Comparison of ENCODE assay signal across 29 cellular contexts in genomic region chr3:130648293-130648692, GRCh38.
A peak's percentile ranks its signal among the peaks of the same experiment; 100 is the strongest.
DNase-seq lines count a peak whose midpoint lies in the region; ATAC-seq, FAIRE-seq and TF ChIP-seq lines count a peak whose summit lies in the region.
"Had no signal": no experiment of that assay in that cellular context is flagged by ENCODE, and none has a peak within 500 bp of the region (broad histone marks: within the 10 kb centered on the region; RNA-seq: fewer than 3 reads in every experiment).

No MANE protein-coding gene starts in this region.

- H3K4me3 ChIP-seq in esophagus muscularis mucosa (no peak overlapping the region), small intestine (ENCODE audit: low read depth in 1 of 2, low read length in 2 of 2) (no peak overlapping the region)
- H3K4me3 ChIP-seq: BLaER1, GM12878 had no signal

- H3K9me3 ChIP-seq in esophagus muscularis mucosa (no peaks in the 10 kb centered on the region), small intestine (ENCODE audit: control insufficient read depth, low read depth) (no peaks in the 10 kb centered on the region)
- H3K9me3 ChIP-seq: BE2C, BLaER1 had no signal

- H3K27me3 ChIP-seq in esophagus muscularis mucosa = no peaks in the 10 kb centered on the region
- H3K27me3 ChIP-seq in small intestine (ENCODE audit: control insufficient read depth in 2 of 2, insufficient read depth in 2 of 2, low read length in 2 of 2) = no peaks in the 10 kb centered on the region
- H3K27me3 ChIP-seq: BE2C, BLaER1 had no signal

- CTCF ChIA-PET in activated CD8-positive, alpha-beta memory T cell treated with anti-CD3 and anti-CD28 coated beads, Interleukin-2, amount 10 ng/mL, durations not matched to agents 7 days and 5 days (lab: Charles Lee) = no interaction called here

- 95% methylated on average over 2 of the region's 2 CpGs for WGBS in esophagus muscularis mucosa
- WGBS in small intestine, 3 donors = 92 to 100% (median 98%) methylated on average over 2 of the region's 2 CpGs

- H3K9me3 Mint-ChIP-seq in activated T-helper 17 cell treated with anti-CD3 and anti-CD28 coated beads, Interleukin-2, amount 50 U/mL, for 72 hours = no peaks in the 10 kb centered on the region
- H3K9me3 Mint-ChIP-seq in activated CD8-positive, alpha-beta memory T cell treated with anti-CD3 and anti-CD28 coated beads, Interleukin-2, amount 10 ng/mL, durations not matched to agents 7 days and 5 days (ENCODE audit: low read depth) = no peaks in the 10 kb centered on the region
- H3K9me3 Mint-ChIP-seq: CD14-positive monocyte; CD4-positive, alpha-beta memory T cell; CD8-positive, alpha-beta memory T cell had no signal

- TF ChIP-seq EP300 in esophagus muscularis mucosa (IDR thresholded peaks at IDR 0.05) = no peak

- H3K36me3 ChIP-seq in esophagus muscularis mucosa = no peaks in the 10 kb centered on the region
- no peaks in the 10 kb centered on the region for H3K36me3 ChIP-seq in small intestine (ENCODE audit: control insufficient read depth in 2 of 2, insufficient read depth in 2 of 2, low read length in 2 of 2)
- H3K36me3 ChIP-seq: BE2C, BLaER1 had no signal

- no peak overlapping the region for H3K4me3 Mint-ChIP-seq in activated T-helper 17 cell treated with anti-CD3 and anti-CD28 coated beads, Interleukin-2, amount 50 U/mL, for 72 hours
- H3K4me3 Mint-ChIP-seq in activated CD8-positive, alpha-beta memory T cell treated with anti-CD3 and anti-CD28 coated beads, Interleukin-2, amount 10 ng/mL, durations not matched to agents 7 days and 5 days = no peak overlapping the region
- H3K4me3 Mint-ChIP-seq: CD14-positive monocyte; CD4-positive, alpha-beta memory T cell; CD4-positive, CD25-positive, alpha-beta regulatory T cell; CD8-positive, alpha-beta memory T cell had no signal

- no peak overlapping the region for H3K27ac ChIP-seq in esophagus muscularis mucosa (replicated peaks in 1 of 4)
- H3K27ac ChIP-seq in small intestine (ENCODE audit: low read depth in 1 of 2, low read length in 1 of 2) = no peak overlapping the region
- H3K27ac ChIP-seq: BLaER1 had no signal

- no peaks in the 10 kb centered on the region for H3K36me3 Mint-ChIP-seq in activated T-helper 17 cell treated with anti-CD3 and anti-CD28 coated beads, Interleukin-2, amount 50 U/mL, for 72 hours (ENCODE audit: low read depth)
- H3K36me3 Mint-ChIP-seq in activated CD8-positive, alpha-beta memory T cell treated with anti-CD3 and anti-CD28 coated beads, Interleukin-2, amount 10 ng/mL, durations not matched to agents 7 days and 5 days = no peaks in the 10 kb centered on the region
- H3K36me3 Mint-ChIP-seq: CD14-positive monocyte; CD4-positive, alpha-beta memory T cell; CD4-positive, CD25-positive, alpha-beta regulatory T cell; CD8-positive, alpha-beta memory T cell had no signal

- DNase-seq in esophagus muscularis mucosa (ENCODE audit: extremely low spot score) (peak; percentile 37), NCI-H1092 (lab: John Stamatoyannopoulos, UW) (no peak), SHP77 (lab: John Stamatoyannopoulos, UW) (no peak), small intestine (no peak)
- DNase-seq in activated CD8-positive, alpha-beta memory T cell treated with anti-CD3 and anti-CD28 coated beads, Interleukin-2, amount 10 ng/mL, durations not matched to agents 7 days and 5 days = no peak
- DNase-seq: 8988T; ACHN; BE2C; C1 segment of cervical spinal cord; CD4-positive, alpha-beta memory T cell; CD4-positive, CD25-positive, alpha-beta regulatory T cell; CD8-positive, alpha-beta memory T cell; COR-L47; DMS 273 treated with DMSO at 0.1 percent for 48 hours; DMS153; DMS53; DMS79; DND-41; EL; GDM1 had no signal

- no peak overlapping the region for H3K27ac Mint-ChIP-seq in activated T-helper 17 cell treated with anti-CD3 and anti-CD28 coated beads, Interleukin-2, amount 50 U/mL, for 72 hours
- H3K27ac Mint-ChIP-seq in activated CD8-positive, alpha-beta memory T cell treated with anti-CD3 and anti-CD28 coated beads, Interleukin-2, amount 10 ng/mL, durations not matched to agents 7 days and 5 days = no peak overlapping the region
- H3K27ac Mint-ChIP-seq: CD14-positive monocyte; CD4-positive, alpha-beta memory T cell; CD4-positive, CD25-positive, alpha-beta regulatory T cell; CD8-positive, alpha-beta memory T cell had no signal

- H3K4me1 ChIP-seq in esophagus muscularis mucosa (no peaks in the 10 kb centered on the region), small intestine (ENCODE audit: control insufficient read depth in 2 of 2, insufficient read depth in 1 of 2, low read depth in 1 of 2, low read length in 1 of 2) (no peaks in the 10 kb centered on the region)
- H3K4me1 ChIP-seq: BE2C, BLaER1 had no signal

- no peaks in the 10 kb centered on the region for H3K4me1 Mint-ChIP-seq in activated T-helper 17 cell treated with anti-CD3 and anti-CD28 coated beads, Interleukin-2, amount 50 U/mL, for 72 hours
- no peaks in the 10 kb centered on the region for H3K4me1 Mint-ChIP-seq in activated CD8-positive, alpha-beta memory T cell treated with anti-CD3 and anti-CD28 coated beads, Interleukin-2, amount 10 ng/mL, durations not matched to agents 7 days and 5 days
- H3K4me1 Mint-ChIP-seq: CD14-positive monocyte; CD4-positive, alpha-beta memory T cell; CD4-positive, CD25-positive, alpha-beta regulatory T cell; CD8-positive, alpha-beta memory T cell had no signal

- no peak for TF ChIP-seq CTCF in esophagus muscularis mucosa (IDR thresholded peaks at IDR 0.05)

- ATAC-seq in HG02885 (IDR thresholded peaks at IDR 0.05; ENCODE audit: poor library complexity, unreplicated experiment) (peak; percentile 59), HG03342 (IDR thresholded peaks at IDR 0.05; ENCODE audit: unreplicated experiment) (peak; percentile 86)
- peak; percentile 99 for ATAC-seq in activated T-helper 17 cell treated with anti-CD3 and anti-CD28 coated beads, Interleukin-2, amount 50 U/mL, for 72 hours (replicated peaks)
- no peak for ATAC-seq in activated CD8-positive, alpha-beta memory T cell treated with anti-CD3 and anti-CD28 coated beads, Interleukin-2, amount 10 ng/mL, durations not matched to agents 7 days and 5 days
- ATAC-seq: GM12878 had no signal

- intact Hi-C loops in esophagus muscularis mucosa (cut with DNase I) = no loop called here

- no peak for TF ChIP-seq POLR2A in esophagus muscularis mucosa (IDR thresholded peaks at IDR 0.05; ENCODE audit: low read depth)

- FAIRE-seq in small intestine (lab: Jason Lieb, UNC) = no peak
- FAIRE-seq: A204.1, GM12878, GM12892, GM18507 had no signal

- peaks cover 7% of the 10 kb centered on the region for H3K27me3 Mint-ChIP-seq in activated T-helper 17 cell treated with anti-CD3 and anti-CD28 coated beads, Interleukin-2, amount 50 U/mL, for 72 hours
- H3K27me3 Mint-ChIP-seq in activated CD8-positive, alpha-beta memory T cell treated with anti-CD3 and anti-CD28 coated beads, Interleukin-2, amount 10 ng/mL, durations not matched to agents 7 days and 5 days = peaks cover 5% of the 10 kb centered on the region
- H3K27me3 Mint-ChIP-seq: CD4-positive, alpha-beta memory T cell had no signal
